1 cellular context compared by ENCODE assay signal in the genomic region with DNA sequence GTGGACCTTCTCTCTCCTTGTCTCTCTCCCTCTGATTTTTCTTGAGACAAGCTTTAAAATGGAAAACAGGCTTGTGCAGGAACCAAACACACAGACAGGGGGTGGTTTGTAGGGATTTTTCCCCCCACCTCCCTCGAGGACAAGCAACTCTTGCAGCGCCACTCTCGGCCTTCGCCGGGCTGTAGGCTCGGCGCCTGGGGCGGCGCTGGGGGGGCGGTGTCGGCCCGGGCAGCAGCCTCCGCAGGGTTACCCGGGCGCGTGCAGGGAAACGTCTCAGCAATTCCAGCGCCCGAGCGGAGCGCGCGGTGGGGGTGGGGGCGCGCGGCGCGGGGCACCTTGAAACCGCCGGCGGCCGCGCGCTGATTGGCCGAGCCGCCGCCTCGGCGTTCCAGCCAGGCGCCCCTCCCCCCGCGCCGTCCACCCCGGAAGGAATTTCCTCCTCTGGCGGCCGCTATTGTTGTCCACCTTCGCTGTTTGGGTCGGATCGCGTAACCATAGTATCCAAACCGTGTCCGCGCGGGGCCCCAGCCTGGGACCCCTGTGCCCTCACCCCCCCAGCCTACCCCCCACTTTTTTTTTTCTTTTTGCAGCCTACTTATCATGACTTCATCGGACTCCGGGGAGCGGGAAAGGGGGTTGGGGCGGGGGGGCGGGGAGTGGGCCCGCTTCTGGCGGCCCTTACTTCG.
A peak's percentile ranks its signal among the peaks of the same experiment; 100 is the strongest.
TF ChIP-seq lines count a peak whose summit lies in the region.

No MANE protein-coding gene starts in this region.

TF ChIP-seq in HepG2, 621 proteins besides CTCF, POLR2A, EP300 and RAD21 (continued from another document and continues in another):
- TF ChIP-seq GABPA (IDR thresholded peaks at IDR 0.05; ENCODE audit: low read depth, low read length) (peak; percentile 57), GABPA (CRISPR knock-in tag; IDR thresholded peaks at IDR 0.05; ENCODE audit: low read depth) (peak; percentile 76), ELF1 (CRISPR knock-in tag; IDR thresholded peaks at IDR 0.05) (peak; percentile 79), ZNF703 (CRISPR knock-in tag; IDR thresholded peaks at IDR 0.05; ENCODE audit: borderline replicate concordance) (no peak), MTA1 (CRISPR knock-in tag; IDR thresholded peaks at IDR 0.05; ENCODE audit: borderline replicate concordance) (no peak), REPIN1 (CRISPR knock-in tag; IDR thresholded peaks at IDR 0.05; ENCODE audit: borderline replicate concordance, low read depth) (peak; percentile 54; the same call in 1 of the 2 replicates), ZFP36L2 (CRISPR knock-in tag; IDR thresholded peaks at IDR 0.05) (no peak), ZNF432 (CRISPR knock-in tag; IDR thresholded peaks at IDR 0.05; ENCODE audit: borderline replicate concordance) (no peak), SRY (CRISPR knock-in tag; IDR thresholded peaks at IDR 0.05) (peak; percentile 20; the same call in 1 of the 2 replicates), ZNF878 (CRISPR knock-in tag; IDR thresholded peaks at IDR 0.05) (no peak), MLLT10 (CRISPR knock-in tag; IDR thresholded peaks at IDR 0.05) (no peak), ZNF17 (CRISPR knock-in tag; IDR thresholded peaks at IDR 0.05) (no peak), TERF1 (CRISPR knock-in tag; IDR thresholded peaks at IDR 0.05) (no peak), NCOA2 (CRISPR knock-in tag; IDR thresholded peaks at IDR 0.05) (peak; percentile 43; the same call in 1 of the 2 replicates), DNMT1 (CRISPR knock-in tag; IDR thresholded peaks at IDR 0.05) (no peak), ZFP62 (CRISPR knock-in tag; IDR thresholded peaks at IDR 0.05) (no peak), SUZ12 (IDR thresholded peaks at IDR 0.05; ENCODE audit: low read depth, low read length) (no peak), ZBTB8A (CRISPR knock-in tag; IDR thresholded peaks at IDR 0.05; ENCODE audit: borderline replicate concordance, low read depth) (no peak), GFI1 (CRISPR knock-in tag; IDR thresholded peaks at IDR 0.05; ENCODE audit: borderline replicate concordance) (peak; percentile 80; the same call in 1 of the 2 replicates), ZSCAN12 (CRISPR knock-in tag; IDR thresholded peaks at IDR 0.05) (no peak), DRAP1 (CRISPR knock-in tag; IDR thresholded peaks at IDR 0.05) (no peak; the same call in 1 of the 2 replicates), TRIM22 (IDR thresholded peaks at IDR 0.05) (no peak), NFYB (CRISPR knock-in tag; IDR thresholded peaks at IDR 0.05) (peak; percentile 75), NFIB (CRISPR knock-in tag; IDR thresholded peaks at IDR 0.05; ENCODE audit: borderline replicate concordance) (no peak), SCMH1 (CRISPR knock-in tag; IDR thresholded peaks at IDR 0.05; ENCODE audit: borderline replicate concordance) (no peak), ZNF12 (CRISPR knock-in tag; IDR thresholded peaks at IDR 0.05) (no peak), ZNF350 (CRISPR knock-in tag; IDR thresholded peaks at IDR 0.05; ENCODE audit: borderline replicate concordance, low read depth) (no peak), KDM2A (CRISPR knock-in tag; IDR thresholded peaks at IDR 0.05; ENCODE audit: borderline replicate concordance, low read depth) (no peak; the same call in none of the 2 replicates), FOXM1 (CRISPR knock-in tag; IDR thresholded peaks at IDR 0.05) (no peak), KLF6 (CRISPR knock-in tag; IDR thresholded peaks at IDR 0.05) (peak; percentile 72; the same call in 1 of the 2 replicates), SRSF1 (optimal IDR thresholded peaks at IDR 0.05; ENCODE audit: low read depth, low read length) (peak; percentile 64), KMT2A (CRISPR knock-in tag; IDR thresholded peaks at IDR 0.05) (peak; percentile 30; the same call in 1 of the 2 replicates), FOXA3 (CRISPR knock-in tag; IDR thresholded peaks at IDR 0.05) (peak; percentile 40), SNAI1 (CRISPR knock-in tag; IDR thresholded peaks at IDR 0.05; ENCODE audit: borderline replicate concordance) (no peak), DPF2 (CRISPR knock-in tag; IDR thresholded peaks at IDR 0.05; ENCODE audit: borderline replicate concordance, low read depth) (no peak), AKNA (CRISPR knock-in tag; IDR thresholded peaks at IDR 0.05; ENCODE audit: borderline replicate concordance) (no peak), YEATS2 (CRISPR knock-in tag; IDR thresholded peaks at IDR 0.05; ENCODE audit: borderline replicate concordance) (no peak), DDIT3 (CRISPR knock-in tag; IDR thresholded peaks at IDR 0.05) (no peak), XRCC5 (optimal IDR thresholded peaks at IDR 0.05; ENCODE audit: low read length) (no peak), RORA (CRISPR knock-in tag; IDR thresholded peaks at IDR 0.05) (no peak), ZNF549 (CRISPR knock-in tag; IDR thresholded peaks at IDR 0.05) (no peak), SMC3 (IDR thresholded peaks at IDR 0.05; ENCODE audit: low read length) (no peak; the same call in 1 of the 2 replicates), ZGPAT (CRISPR knock-in tag; IDR thresholded peaks at IDR 0.05) (peak; percentile 66; the same call in 1 of the 2 replicates), NCOA5 (CRISPR knock-in tag; IDR thresholded peaks at IDR 0.05) (no peak)
- TF ChIP-seq, protein P1, sequence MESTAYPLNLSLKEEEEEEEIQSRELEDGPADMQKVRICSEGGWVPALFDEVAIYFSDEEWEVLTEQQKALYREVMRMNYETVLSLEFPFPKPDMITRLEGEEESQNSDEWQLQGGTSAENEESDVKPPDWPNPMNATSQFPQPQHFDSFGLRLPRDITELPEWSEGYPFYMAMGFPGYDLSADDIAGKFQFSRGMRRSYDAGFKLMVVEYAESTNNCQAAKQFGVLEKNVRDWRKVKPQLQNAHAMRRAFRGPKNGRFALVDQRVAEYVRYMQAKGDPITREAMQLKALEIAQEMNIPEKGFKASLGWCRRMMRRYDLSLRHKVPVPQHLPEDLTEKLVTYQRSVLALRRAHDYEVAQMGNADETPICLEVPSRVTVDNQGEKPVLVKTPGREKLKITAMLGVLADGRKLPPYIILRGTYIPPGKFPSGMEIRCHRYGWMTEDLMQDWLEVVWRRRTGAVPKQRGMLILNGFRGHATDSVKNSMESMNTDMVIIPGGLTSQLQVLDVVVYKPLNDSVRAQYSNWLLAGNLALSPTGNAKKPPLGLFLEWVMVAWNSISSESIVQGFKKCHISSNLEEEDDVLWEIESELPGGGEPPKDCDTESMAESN (CRISPR knock-in tag; conservative IDR thresholded peaks at IDR 0.05) = peak; percentile 51; the same call in 1 of the 2 replicates
- TF ChIP-seq, protein P2, sequence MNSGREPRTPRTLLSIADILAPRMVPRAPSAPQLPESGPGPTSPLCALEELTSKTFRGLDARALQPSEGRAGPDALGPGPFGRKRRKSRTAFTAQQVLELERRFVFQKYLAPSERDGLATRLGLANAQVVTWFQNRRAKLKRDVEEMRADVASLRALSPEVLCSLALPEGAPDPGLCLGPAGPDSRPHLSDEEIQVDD (CRISPR knock-in tag; IDR thresholded peaks at IDR 0.05; ENCODE audit: borderline replicate concordance) = no peak
- TF ChIP-seq, protein P3, sequence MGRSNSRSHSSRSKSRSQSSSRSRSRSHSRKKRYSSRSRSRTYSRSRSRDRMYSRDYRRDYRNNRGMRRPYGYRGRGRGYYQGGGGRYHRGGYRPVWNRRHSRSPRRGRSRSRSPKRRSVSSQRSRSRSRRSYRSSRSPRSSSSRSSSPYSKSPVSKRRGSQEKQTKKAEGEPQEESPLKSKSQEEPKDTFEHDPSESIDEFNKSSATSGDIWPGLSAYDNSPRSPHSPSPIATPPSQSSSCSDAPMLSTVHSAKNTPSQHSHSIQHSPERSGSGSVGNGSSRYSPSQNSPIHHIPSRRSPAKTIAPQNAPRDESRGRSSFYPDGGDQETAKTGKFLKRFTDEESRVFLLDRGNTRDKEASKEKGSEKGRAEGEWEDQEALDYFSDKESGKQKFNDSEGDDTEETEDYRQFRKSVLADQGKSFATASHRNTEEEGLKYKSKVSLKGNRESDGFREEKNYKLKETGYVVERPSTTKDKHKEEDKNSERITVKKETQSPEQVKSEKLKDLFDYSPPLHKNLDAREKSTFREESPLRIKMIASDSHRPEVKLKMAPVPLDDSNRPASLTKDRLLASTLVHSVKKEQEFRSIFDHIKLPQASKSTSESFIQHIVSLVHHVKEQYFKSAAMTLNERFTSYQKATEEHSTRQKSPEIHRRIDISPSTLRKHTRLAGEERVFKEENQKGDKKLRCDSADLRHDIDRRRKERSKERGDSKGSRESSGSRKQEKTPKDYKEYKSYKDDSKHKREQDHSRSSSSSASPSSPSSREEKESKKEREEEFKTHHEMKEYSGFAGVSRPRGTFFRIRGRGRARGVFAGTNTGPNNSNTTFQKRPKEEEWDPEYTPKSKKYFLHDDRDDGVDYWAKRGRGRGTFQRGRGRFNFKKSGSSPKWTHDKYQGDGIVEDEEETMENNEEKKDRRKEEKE (IDR thresholded peaks at IDR 0.05) = no peak
